8 cellular contexts compared by ENCODE assay signal in the genomic region with DNA sequence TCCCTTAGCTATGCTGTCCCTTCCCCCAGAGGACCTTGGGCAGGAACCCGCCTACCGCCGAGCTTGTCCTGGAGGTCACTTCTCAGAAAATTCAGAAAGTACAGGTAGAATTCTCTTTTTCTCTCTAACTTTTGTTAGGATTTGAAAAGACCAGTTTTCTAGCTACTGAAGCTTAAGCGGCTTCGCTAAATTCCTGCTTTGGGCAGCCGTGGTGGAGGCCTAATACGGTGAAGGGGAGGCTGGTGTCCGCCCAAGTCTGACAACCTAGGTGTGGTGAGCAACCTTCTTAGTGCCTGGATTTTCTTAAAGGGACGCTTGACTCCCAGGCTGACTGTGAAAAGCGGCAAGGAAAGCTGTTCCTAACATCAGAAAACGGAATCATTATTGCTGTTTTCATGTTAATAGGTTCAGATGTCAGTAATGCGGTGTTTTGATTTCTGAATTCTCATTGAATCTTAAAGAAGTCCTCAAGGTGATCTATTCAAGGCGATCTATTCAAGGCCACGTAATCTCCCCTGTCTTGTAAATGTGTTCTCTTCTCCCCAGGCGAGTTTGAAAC. TPM values are rescaled to one million over a fixed set of nuclear protein-coding genes. Genes with fewer than 3 reads are reported as not detected.
A peak's percentile ranks its signal among the peaks of the same experiment; 100 is the strongest.
DNase-seq lines count a peak whose midpoint lies in the region; ATAC-seq and TF ChIP-seq lines count a peak whose summit lies in the region.

No MANE protein-coding gene starts in this region.

- peaks cover 12 to 32% (median 30%) of the 10 kb centered on the region in 3 donors for H3K27me3 Mint-ChIP-seq in CD14-positive monocyte (ENCODE audit: low read depth in 3 of 3)

- H3K4me3 ChIP-seq in brain microvascular endothelial cell (ENCODE audit: low read depth, low read length), result peak overlapping the region; percentile 71
- H3K4me3 ChIP-seq in left lung, result peak overlapping the region; percentile 64 to 67
- H3K4me3 ChIP-seq in transverse colon, result peak overlapping the region; percentile 52 to 71 (median 67)

- no peaks in the 10 kb centered on the region for H3K36me3 ChIP-seq in brain microvascular endothelial cell (replicated peaks)
- no peaks in the 10 kb centered on the region for H3K36me3 ChIP-seq in left lung
- H3K36me3 ChIP-seq in transverse colon, result no peaks in the 10 kb centered on the region

- TF ChIP-seq CTCF in CD14-positive monocyte (IDR thresholded peaks at IDR 0.05) (no peak), brain microvascular endothelial cell (IDR thresholded peaks at IDR 0.05; ENCODE audit: low read depth, low read length, missing control alignments) (no peak), left lung (IDR thresholded peaks at IDR 0.05) (no peak), transverse colon (IDR thresholded peaks at IDR 0.05) (no peak)

- no peak for TF ChIP-seq POLR2A in transverse colon (IDR thresholded peaks at IDR 0.05)

- no peaks in the 10 kb centered on the region for H3K27me3 ChIP-seq in brain microvascular endothelial cell (replicated peaks)
- peaks cover 6 to 51% of the 10 kb centered on the region in 2 donors for H3K27me3 ChIP-seq in left lung
- peaks cover 10% of the 10 kb centered on the region for H3K27me3 ChIP-seq in transverse colon

- TF ChIP-seq EP300 in transverse colon (IDR thresholded peaks at IDR 0.05; ENCODE audit: low read depth), result no peak

- peaks cover 5 to 45% of the 10 kb centered on the region in 2 donors for H3K4me1 ChIP-seq in left lung
- peaks cover 6 to 32% (median 17%) of the 10 kb centered on the region in 4 donors for H3K4me1 ChIP-seq in transverse colon

- peaks cover 0 to 7% (median 0%) of the 10 kb centered on the region in 7 donors for H3K9me3 Mint-ChIP-seq in CD14-positive monocyte

- peak overlapping the region; percentile 87 to 97 for H3K4me3 Mint-ChIP-seq in CD14-positive monocyte

- in situ Hi-C loops in brain microvascular endothelial cell (cut with HindIII; ENCODE audit: low pct_ligation_motif_present, low sequenced_read_pairs) (no loop called here), transverse colon (cut with MboI; ENCODE audit: low pct_ligation_motif_present in 1 of 4, low pct_unique_long_range_greater_than_20kb in 1 of 4, low sequenced_read_pairs in 3 of 4) (no loop called here)

- peaks cover 2 to 3% of the 10 kb centered on the region in 2 donors for H3K36me3 Mint-ChIP-seq in CD14-positive monocyte

- H3K27ac ChIP-seq in brain microvascular endothelial cell (no peak overlapping the region), left lung (peak overlapping the region; percentile 80 to 85), transverse colon (peak overlapping the region; percentile 88 to 92 (median 90))

- H3K27ac Mint-ChIP-seq in CD14-positive monocyte, result no peak overlapping the region

- no peaks in the 10 kb centered on the region for H3K9me3 ChIP-seq in left lung
- no peaks in the 10 kb centered on the region for H3K9me3 ChIP-seq in transverse colon

- intact Hi-C loops in CD14-positive monocyte (cut with micrococcal nuclease), result loop anchor here in 1 of 2 donors (5.0 kb wide), 1 partner anchor 137 kb away; no protein-coding TSS in a partner anchor
- intact Hi-C loops in left lung (cut with DNase I), result no loop called here
- intact Hi-C loops in transverse colon (cut with DNase I; ENCODE audit: low total_unique reads), result no loop called here

- DNase-seq in CD14-positive monocyte (ENCODE audit: low spot score) (no peak), HuH-7 (ENCODE audit: low spot score) (peak; percentile 70), brain microvascular endothelial cell (no peak), left lung (no peak), transverse colon (peak; percentile 63), SKM-1 treated with dmso at 0.1 percent for 144 hours (lab: John Stamatoyannopoulos, UW; ENCODE audit: unreplicated experiment) (no peak)
- no peak for DNase-seq in stimulated activated CD4-positive, alpha-beta T cell treated with anti-CD3 and anti-CD28 coated beads, Interleukin-2, amount 100 ng/mL, for 24 hours

- peak; percentile 58 for ATAC-seq in left lung
- no peak for ATAC-seq in GM21825 (IDR thresholded peaks at IDR 0.05; ENCODE audit: unreplicated experiment)

- H3K4me1 Mint-ChIP-seq in CD14-positive monocyte, result peaks cover 51% of the 10 kb centered on the region

- WGBS in transverse colon (ENCODE audit: low coverage in 1 of 2), 2 donors, result 5 to 22% methylated on average over 5 to 15 of the region's 15 CpGs

RNA-seq across cellular contexts. Expression of a gene that starts 0.8 kb away (rescaled TPM):
- 1 to 10 TPM; 5.3 to 6.0 TPM for polyA plus RNA-seq in CD14-positive monocyte
- 10 to 100 TPM; 37.0 to 38.9 TPM for total RNA-seq in left lung
- 100 to 1,000 TPM in 1 of 4 donors, 10 to 100 TPM in 3; 80.2 to 132 (median 98.2) TPM for total RNA-seq in transverse colon

Comparison
In these comparisons a context has a peak if more than half of its experiments do, and no peak if none do; other contexts are left out.
1. DNase-seq: peak in HuH-7 (single experiment) and transverse colon (single experiment); none in CD14-positive monocyte (single experiment), brain microvascular endothelial cell (single experiment), left lung (0 of 2), stimulated activated CD4-positive, alpha-beta T cell treated with anti-CD3 and anti-CD28 coated beads, Interleukin-2, amount 100 ng/mL, for 24 hours (0 of 2) and SKM-1 treated with dmso at 0.1 percent for 144 hours (single experiment).
2. Peak in every context shown above with its lines, with median percentiles within 50 percentile points of each other: H3K4me3 ChIP-seq.